21 cellular contexts compared by ENCODE assay signal in the genomic region with DNA sequence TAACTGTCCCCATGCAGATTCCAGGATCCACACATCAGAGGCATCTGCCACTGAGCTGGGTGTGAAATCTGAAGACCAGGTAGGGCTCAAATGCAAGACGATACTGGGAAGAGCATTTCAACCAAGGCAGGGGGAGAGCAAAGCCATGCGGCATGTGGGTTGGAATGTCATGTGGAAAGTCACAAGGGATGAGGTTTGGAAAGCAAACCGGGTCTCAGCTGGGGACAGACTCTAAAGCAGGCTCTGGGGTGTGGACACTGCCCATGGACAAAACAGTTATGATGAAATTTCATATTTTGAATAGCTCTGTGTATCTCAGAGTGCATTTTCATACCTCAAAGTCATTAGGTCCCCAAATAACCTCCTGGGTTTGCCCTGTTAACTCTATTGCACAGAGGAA.
DNase-seq lines count a peak whose midpoint lies in the region; ATAC-seq and TF ChIP-seq lines count a peak whose summit lies in the region.
"Had no signal": no experiment of that assay in that cellular context is flagged by ENCODE, and none has a peak within 500 bp of the region (broad histone marks: within the 10 kb centered on the region; RNA-seq: fewer than 3 reads in every experiment).

No MANE protein-coding gene starts in this region.

- TF ChIP-seq POLR2A in lower leg skin (IDR thresholded peaks at IDR 0.05) (no peak), suprapubic skin (IDR thresholded peaks at IDR 0.05) (no peak), prostate gland (IDR thresholded peaks at IDR 0.05) (no peak)

- TF ChIP-seq EP300 in suprapubic skin (IDR thresholded peaks at IDR 0.05) = no peak

- TF ChIP-seq CTCF in lower leg skin (IDR thresholded peaks at IDR 0.05) = no peak
- no peak for TF ChIP-seq CTCF in psoas muscle (IDR thresholded peaks at IDR 0.05)
- no peak for TF ChIP-seq CTCF in suprapubic skin (IDR thresholded peaks at IDR 0.05)
- no peak for TF ChIP-seq CTCF in omental fat pad (IDR thresholded peaks at IDR 0.05)
- no peak for TF ChIP-seq CTCF in prostate gland (IDR thresholded peaks at IDR 0.05)

- H3K27ac Mint-ChIP-seq in T-helper 17 cell = no peak overlapping the region
- H3K27ac Mint-ChIP-seq: B cell; CD4-positive, alpha-beta T cell; CD8-positive, alpha-beta memory T cell; H9 had no signal

- intact Hi-C loops in lower leg skin (cut with DNase I; ENCODE audit: low total_unique reads) (loop anchor here (5.0 kb wide), 1 partner anchor 1588 kb away; no protein-coding TSS in a partner anchor), psoas muscle (cut with DNase I) (no loop called here), prostate gland (cut with DNase I) (no loop called here)

- peaks cover 12% of the 10 kb centered on the region for H3K4me1 Mint-ChIP-seq in T-helper 17 cell
- H3K4me1 Mint-ChIP-seq: B cell had no signal

- peak overlapping the region; percentile 16 for H3K4me3 Mint-ChIP-seq in T-helper 17 cell
- H3K4me3 Mint-ChIP-seq: B cell; CD4-positive, alpha-beta T cell; CD8-positive, alpha-beta memory T cell; H9 had no signal

- no peaks in the 10 kb centered on the region for H3K27me3 ChIP-seq in psoas muscle (ENCODE audit: insufficient read depth in 3 of 3, low read length in 2 of 3)
- no peaks in the 10 kb centered on the region for H3K27me3 ChIP-seq in suprapubic skin
- H3K27me3 ChIP-seq in prostate gland (replicated peaks; ENCODE audit: insufficient read depth) = no peaks in the 10 kb centered on the region
- H3K27me3 ChIP-seq: BLaER1 had no signal

- H3K4me1 ChIP-seq in psoas muscle = no peaks in the 10 kb centered on the region
- peaks cover 7% of the 10 kb centered on the region for H3K4me1 ChIP-seq in suprapubic skin
- no peaks in the 10 kb centered on the region for H3K4me1 ChIP-seq in prostate gland (replicated peaks)
- H3K4me1 ChIP-seq: BLaER1 had no signal

- ATAC-seq in T-helper 17 cell (no peak), psoas muscle (peak; percentile 63 to 85 (median 76)), omental fat pad (ENCODE audit: low FRiP score) (no peak), left lobe of liver (no peak)
- ATAC-seq: HCT116 had no signal

- H3K36me3 ChIP-seq in psoas muscle (ENCODE audit: insufficient read depth in 1 of 2, low read depth in 1 of 2) = no peaks in the 10 kb centered on the region
- no peaks in the 10 kb centered on the region for H3K36me3 ChIP-seq in suprapubic skin
- no peaks in the 10 kb centered on the region for H3K36me3 ChIP-seq in prostate gland
- H3K36me3 ChIP-seq: BLaER1 had no signal

- H3K9me3 ChIP-seq in T-helper 17 cell (ENCODE audit: control insufficient read depth, low read length, poor library complexity, severe bottlenecking) (no peaks in the 10 kb centered on the region), psoas muscle (no peaks in the 10 kb centered on the region), suprapubic skin (no peaks in the 10 kb centered on the region), prostate gland (no peaks in the 10 kb centered on the region)
- H3K9me3 ChIP-seq: BLaER1 had no signal

- 60 to 65% methylated on average over 3 of the region's 3 CpGs for WGBS in lower leg skin, 2 donors
- WGBS in psoas muscle, 3 donors = 16 to 25% (median 23%) methylated on average over 3 of the region's 3 CpGs
- WGBS in suprapubic skin = 56% methylated on average over 3 of the region's 3 CpGs
- 58% methylated on average over 3 of the region's 3 CpGs for WGBS in prostate gland

- DNase-seq in T-helper 17 cell (no peak), lower leg skin (ENCODE audit: low spot score in 2 of 2) (peak; percentile 65 to 89), psoas muscle (no peak), suprapubic skin (ENCODE audit: low spot score in 2 of 2) (peak in 1 of 2 donors; percentile 68), omental fat pad (ENCODE audit: low spot score) (no peak), prostate gland (ENCODE audit: low spot score) (no peak), AML-193 (lab: John Stamatoyannopoulos, UW) (no peak), left lobe of liver (ENCODE audit: low spot score) (no peak)
- DNase-seq: Calu3; CD4-positive, alpha-beta T cell; CD8-positive, alpha-beta memory T cell; COR-L47; DMS53; DMS79 treated with DMSO at 0.1 percent for 48 hours; GF-D8; GM23248; H9 had no signal

- no peak overlapping the region for H3K27ac ChIP-seq in psoas muscle
- peak overlapping the region; percentile 39 for H3K27ac ChIP-seq in suprapubic skin
- H3K27ac ChIP-seq in prostate gland = no peak overlapping the region
- H3K27ac ChIP-seq: BLaER1, C4-2B, GM23248 had no signal

- peaks cover 5% of the 10 kb centered on the region for H3K36me3 Mint-ChIP-seq in T-helper 17 cell (ENCODE audit: low read depth)
- H3K36me3 Mint-ChIP-seq: CD8-positive, alpha-beta memory T cell had no signal

- no peak overlapping the region for H3K4me3 ChIP-seq in lower leg skin (ENCODE audit: low read depth, poor library complexity, severe bottlenecking)
- H3K4me3 ChIP-seq in psoas muscle = no peak overlapping the region
- H3K4me3 ChIP-seq in suprapubic skin = no peak overlapping the region
- H3K4me3 ChIP-seq in prostate gland = no peak overlapping the region
- H3K4me3 ChIP-seq: BLaER1, GM23248 had no signal

- H3K27me3 Mint-ChIP-seq in T-helper 17 cell = peaks cover 30% of the 10 kb centered on the region
- H3K27me3 Mint-ChIP-seq: B cell; CD4-positive, alpha-beta T cell had no signal

Comparison
In these comparisons a context has a peak if more than half of its experiments do, and no peak if none do; other contexts are left out.
1. ATAC-seq: peak in psoas muscle (4 of 4); none in T-helper 17 cell (single experiment), omental fat pad (single experiment) and left lobe of liver (single experiment).
2. DNase-seq: peak in lower leg skin (2 of 2); none in T-helper 17 cell (0 of 3), psoas muscle (0 of 2), omental fat pad (single experiment), prostate gland (single experiment), AML-193 (0 of 2) and left lobe of liver (single experiment).